1 cellular context compared by ENCODE assay signal in genomic region chr11:130414107-130415088, GRCh38.
TF ChIP-seq lines count a peak whose summit lies in the region.

No MANE protein-coding gene starts in this region.

TF ChIP-seq in SK-N-SH treated with all-trans-retinoic acid at 6 μM for 48 hours, 23 proteins besides CTCF, POLR2A, EP300 and RAD21 (continued from another document):
- TF ChIP-seq CSRNP3 (CRISPR knock-in tag; IDR thresholded peaks at IDR 0.05) (no peak), ZFP3 (CRISPR knock-in tag; IDR thresholded peaks at IDR 0.05) (no peak), ZNF8 (CRISPR knock-in tag; IDR thresholded peaks at IDR 0.05) (no peak), TCF4 (CRISPR knock-in tag; IDR thresholded peaks at IDR 0.05; ENCODE audit: borderline replicate concordance) (no peak), ISL1 (CRISPR knock-in tag; IDR thresholded peaks at IDR 0.05) (no peak), SNAI2 (CRISPR knock-in tag; IDR thresholded peaks at IDR 0.05) (no peak)
